8 cellular contexts compared by ENCODE assay signal in genomic region chr16:50154369-50154947, GRCh38. TPM values are rescaled to one million over a fixed set of nuclear protein-coding genes. Genes with fewer than 3 reads are reported as not detected.
A peak's percentile ranks its signal among the peaks of the same experiment; 100 is the strongest.
DNase-seq lines count a peak whose midpoint lies in the region; TF ChIP-seq lines count a peak whose summit lies in the region.

No MANE protein-coding gene starts in this region.

- H3K27me3 Mint-ChIP-seq in Caco-2 (ENCODE audit: insufficient read depth, unreplicated experiment) (no peaks in the 10 kb centered on the region), chondrocyte (ENCODE audit: low read depth) (no peaks in the 10 kb centered on the region)

- no TSS peak for BruUV-seq in Caco-2 (replicated peaks; lab: Mats Ljungman, UMichigan)

- POLR2A ChIA-PET in Caco-2 (lab: Charles Lee): interaction anchor here (0.6 kb wide), 1 partner anchor 396 kb away, joined by 3 read pairs; no protein-coding TSS in a partner anchor

- CTCF ChIA-PET in Caco-2 (lab: Charles Lee): interaction anchor here (1.3 kb wide), 2 partner anchors 56 to 130 kb away, joined by 3 to 19 read pairs; partner anchors contain the start of gene CNEP1R1

- peaks cover 16% of the 10 kb centered on the region for H3K4me1 ChIP-seq in Caco-2

- H3K4me1 Mint-ChIP-seq in Caco-2 (ENCODE audit: low read depth, unreplicated experiment) (peaks cover 15% of the 10 kb centered on the region), chondrocyte (ENCODE audit: low read depth) (peaks cover 38% of the 10 kb centered on the region)

- TF ChIP-seq CTCF in Caco-2 (IDR thresholded peaks at IDR 0.05; ENCODE audit: insufficient read depth in 1 of 2, low read depth in 1 of 2, low read length in 1 of 2, severe bottlenecking in 1 of 2, unreplicated experiment in 1 of 2): no peak
- TF ChIP-seq CTCF in chondrocyte (IDR thresholded peaks at IDR 0.05): no peak

- no peaks in the 10 kb centered on the region; the same call in 1 of the 2 replicates for H3K36me3 ChIP-seq in Caco-2 (ENCODE audit: control insufficient read depth, insufficient read depth, low read length)

- H3K27ac Mint-ChIP-seq in Caco-2 (ENCODE audit: unreplicated experiment): peak overlapping the region; percentile 70
- H3K27ac Mint-ChIP-seq in chondrocyte (ENCODE audit: unreplicated experiment): peak overlapping the region; percentile 67

- H3K9me3 ChIP-seq in Caco-2: no peaks in the 10 kb centered on the region

- intact Hi-C loops in Caco-2 (cut with micrococcal nuclease; ENCODE audit: unreplicated experiment): loop anchor here (2.0 kb wide), 1 partner anchor 56 kb away; no protein-coding TSS in a partner anchor

- H3K9me3 Mint-ChIP-seq in Caco-2 (ENCODE audit: unreplicated experiment) (no peaks in the 10 kb centered on the region), chondrocyte (ENCODE audit: low read depth) (no peaks in the 10 kb centered on the region)

- peak overlapping the region; percentile 96 for H3K4me3 ChIP-seq in Caco-2 (ENCODE audit: low read depth, low read length)

- peak overlapping the region; percentile 78 for H3K4me3 Mint-ChIP-seq in Caco-2 (ENCODE audit: unreplicated experiment)
- peak overlapping the region; percentile 78 for H3K4me3 Mint-ChIP-seq in chondrocyte (ENCODE audit: unreplicated experiment)

- DNase-seq in Caco-2 (no peak), M059J (ENCODE audit: low read depth) (peak; percentile 32), chondrocyte (ENCODE audit: low spot score) (no peak), mesenteric fat pad (ENCODE audit: low spot score) (peak; percentile 47), ureter (ENCODE audit: low spot score) (peak; percentile 44), NCI-H510A (lab: John Stamatoyannopoulos, UW) (no peak), NOMO-1 treated with DMSO at 0.1 percent for 48 hours (lab: John Stamatoyannopoulos, UW; ENCODE audit: unreplicated experiment) (no peak)
- DNase-seq in central memory CD4-positive, alpha-beta T cell: no peak

- no peaks in the 10 kb centered on the region for H3K27me3 ChIP-seq in Caco-2 (replicated peaks; ENCODE audit: control insufficient read depth, insufficient read depth, low read length)

- H3K36me3 Mint-ChIP-seq in Caco-2 (ENCODE audit: insufficient read depth, unreplicated experiment) (peaks cover 16% of the 10 kb centered on the region), chondrocyte (ENCODE audit: low read depth) (no peaks in the 10 kb centered on the region)

RNA-seq across cellular contexts. Expression of gene TENT4B, which starts 1.4 kb away (rescaled TPM):
- 28.6 and 29.3 TPM in 2 replicates for total RNA-seq in Caco-2 (2022)
- 7.0 and 10.6 TPM in 2 replicates for total RNA-seq in M059J (2014; rRNA removed; shearing (Covaris generic))
- 8.4 to 9.8 TPM (median 9.2 TPM) in 3 replicates for total RNA-seq in chondrocyte
- 11.3 TPM for total RNA-seq in mesenteric fat pad
- total RNA-seq in ureter: 17.4 TPM

Comparison
In these comparisons a context has a peak if more than half of its experiments do, and no peak if none do; other contexts are left out.
1. DNase-seq: peak in M059J (single experiment), mesenteric fat pad (single experiment) and ureter (single experiment); none in Caco-2 (0 of 2), chondrocyte (single experiment), NCI-H510A (single experiment), central memory CD4-positive, alpha-beta T cell (single experiment) and NOMO-1 treated with DMSO at 0.1 percent for 48 hours (single experiment).